14 cellular contexts compared by ENCODE assay signal in the genomic region with DNA sequence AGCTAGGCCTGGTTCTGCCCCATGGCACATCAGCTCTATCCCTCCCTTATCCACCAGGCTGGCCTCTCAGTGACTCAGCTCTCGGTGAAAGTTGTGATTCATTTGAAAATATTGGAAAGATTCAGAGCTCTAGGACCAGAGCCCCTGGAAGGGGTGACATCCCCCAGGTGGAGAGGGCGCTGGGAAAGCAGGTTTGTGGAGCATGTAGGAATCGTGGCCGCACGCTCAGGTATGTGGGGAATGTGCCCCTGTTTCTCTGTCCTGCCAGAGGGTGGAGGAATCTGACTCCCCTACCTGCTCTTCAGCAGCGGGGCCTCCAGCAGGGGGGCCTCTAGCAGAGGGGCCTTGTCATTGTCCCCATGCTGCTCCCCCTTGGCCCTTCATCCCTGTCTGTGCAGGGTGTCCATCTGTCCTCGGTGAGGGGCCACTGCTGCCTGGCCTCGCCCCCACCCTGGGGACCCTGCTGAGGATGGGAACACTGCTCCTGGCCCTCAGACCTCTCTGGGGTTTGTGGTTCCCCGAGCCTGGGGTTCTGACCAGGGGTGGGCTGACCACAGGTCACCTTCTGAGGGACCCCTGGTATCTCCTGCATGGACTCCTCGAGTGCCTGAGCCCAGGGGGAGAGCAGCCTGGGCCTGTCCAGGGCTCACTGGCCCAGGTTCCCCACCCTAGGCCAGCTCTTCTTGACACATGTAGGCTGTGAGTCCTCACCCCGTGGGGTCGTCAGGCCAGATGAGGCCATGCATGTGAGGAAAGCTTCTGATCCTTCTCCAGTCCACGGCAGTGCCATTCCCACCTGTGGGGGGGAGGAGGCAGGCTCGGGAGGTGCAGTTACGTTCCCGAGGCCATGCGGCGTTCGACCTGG. TPM values are rescaled to one million over a fixed set of nuclear protein-coding genes. Genes with fewer than 3 reads are reported as not detected.
DNase-seq lines count a peak whose midpoint lies in the region; ATAC-seq and TF ChIP-seq lines count a peak whose summit lies in the region.
"Had no signal": no experiment of that assay in that cellular context is flagged by ENCODE, and none has a peak within 500 bp of the region (broad histone marks: within the 10 kb centered on the region; RNA-seq: fewer than 3 reads in every experiment).

No MANE protein-coding gene starts in this region.

- TF ChIP-seq CTCF in epithelial cell of proximal tubule (conservative IDR thresholded peaks at IDR 0.05; ENCODE audit: low read depth, low read length), result peak; percentile 6

- H3K4me3 ChIP-seq in MG63 (no peak overlapping the region), epithelial cell of proximal tubule (ENCODE audit: low read depth, low read length) (no peak overlapping the region), neuronal stem cell (ENCODE audit: low read length in 2 of 2) (no peak overlapping the region)
- H3K4me3 ChIP-seq: colonic mucosa had no signal

- ATAC-seq in HG03469 (IDR thresholded peaks at IDR 0.05; ENCODE audit: unreplicated experiment) (no peak), GM21423 (IDR thresholded peaks at IDR 0.05; ENCODE audit: unreplicated experiment) (no peak)

- H3K9me3 ChIP-seq in MG63, result no peaks in the 10 kb centered on the region
- no peaks in the 10 kb centered on the region for H3K9me3 ChIP-seq in neuronal stem cell (replicated peaks in 1 of 2; ENCODE audit: control insufficient read depth in 2 of 2, insufficient read depth in 1 of 2, low read depth in 1 of 2, low read length in 2 of 2)
- H3K9me3 ChIP-seq: colonic mucosa had no signal

- H3K9me3 Mint-ChIP-seq in immature natural killer cell, result peaks cover 0 to 1% (median 0%) of the 10 kb centered on the region in 6 donors
- H3K9me3 Mint-ChIP-seq: activated B cell treated with CpG ODN at 0.5 μM for 24 hours; CD8-positive, alpha-beta memory T cell; stimulated activated naive CD8-positive, alpha-beta T cell treated with anti-CD3 and anti-CD28 coated beads, Interleukin-15, Interleukin-2, amounts not matched to agents 100 ng/mL and 50 ng/mL, for 24 hours had no signal

- H3K4me3 Mint-ChIP-seq in immature natural killer cell, result no peak overlapping the region
- H3K4me3 Mint-ChIP-seq: activated B cell treated with CpG ODN at 0.5 μM for 24 hours; CD8-positive, alpha-beta memory T cell; stimulated activated naive CD8-positive, alpha-beta T cell treated with anti-CD3 and anti-CD28 coated beads, Interleukin-15, Interleukin-2, amounts not matched to agents 100 ng/mL and 50 ng/mL, for 24 hours had no signal

- H3K4ac ChIP-seq in neuronal stem cell (ENCODE audit: low read length), result no peak overlapping the region

- H3K18ac ChIP-seq in neuronal stem cell (ENCODE audit: low read length), result peak overlapping the region; percentile 87

- H3K23ac ChIP-seq in neuronal stem cell (ENCODE audit: low read depth, low read length, poor library complexity), result peak overlapping the region; percentile 56

- no peak overlapping the region for H3K4me2 ChIP-seq in neuronal stem cell (ENCODE audit: insufficient read depth, low read length, poor library complexity, severe bottlenecking)

- no CpG with 5 or more reads among the region's 19 CpGs for WGBS in neuronal stem cell (ENCODE audit: extremely low coverage in 2 of 2, insufficient read length in 2 of 2, insufficient replicate concordance in 1 of 2), 2 donors

- H3K14ac ChIP-seq in neuronal stem cell (ENCODE audit: low read length), result peak overlapping the region; percentile 83

- H3K27me3 Mint-ChIP-seq in immature natural killer cell (ENCODE audit: low read depth in 3 of 3), result peaks cover 0 to 1% (median 0%) of the 10 kb centered on the region in 3 donors
- H3K27me3 Mint-ChIP-seq: activated B cell treated with CpG ODN at 0.5 μM for 24 hours; stimulated activated naive CD8-positive, alpha-beta T cell treated with anti-CD3 and anti-CD28 coated beads, Interleukin-15, Interleukin-2, amounts not matched to agents 100 ng/mL and 50 ng/mL, for 24 hours had no signal

- H3K4me1 ChIP-seq in neuronal stem cell (ENCODE audit: control insufficient read depth in 2 of 2, insufficient read depth in 1 of 2, low read depth in 1 of 2, low read length in 2 of 2), result peaks cover 4 to 11% of the 10 kb centered on the region in 2 donors
- H3K4me1 ChIP-seq: colonic mucosa had no signal

- H3K36me3 ChIP-seq in MG63 (no peaks in the 10 kb centered on the region), neuronal stem cell (replicated peaks in 1 of 2; ENCODE audit: control insufficient read depth in 2 of 2, insufficient read depth in 2 of 2, low read length in 2 of 2) (no peaks in the 10 kb centered on the region)
- H3K36me3 ChIP-seq: colonic mucosa had no signal

- no peak overlapping the region for H3K27ac ChIP-seq in neuronal stem cell (replicated peaks; ENCODE audit: low read length)
- H3K27ac ChIP-seq: colonic mucosa had no signal

- no peaks in the 10 kb centered on the region for H3K79me1 ChIP-seq in neuronal stem cell (ENCODE audit: low read depth, low read length)

- in situ Hi-C loops in KBM-7 (cut with MboI; ENCODE audit: low pct_unique_long_range_greater_than_20kb, low sequenced_read_pairs), result loop anchor here (25.0 kb wide), 2 partner anchors 212 to 287 kb away; no protein-coding TSS in a partner anchor

- H4K8ac ChIP-seq in neuronal stem cell (ENCODE audit: low read depth, low read length), result no peak overlapping the region

- peak overlapping the region; percentile 91 for H2AK5ac ChIP-seq in neuronal stem cell (ENCODE audit: low read depth, low read length)

- H3K4me1 Mint-ChIP-seq in immature natural killer cell, result peaks cover 0 to 2% of the 10 kb centered on the region in 2 donors
- H3K4me1 Mint-ChIP-seq: activated B cell treated with CpG ODN at 0.5 μM for 24 hours; CD8-positive, alpha-beta memory T cell had no signal

- H3K27ac Mint-ChIP-seq in immature natural killer cell, result no peak overlapping the region
- H3K27ac Mint-ChIP-seq: activated B cell treated with CpG ODN at 0.5 μM for 24 hours; CD8-positive, alpha-beta memory T cell; stimulated activated naive CD8-positive, alpha-beta T cell treated with anti-CD3 and anti-CD28 coated beads, Interleukin-15, Interleukin-2, amounts not matched to agents 100 ng/mL and 50 ng/mL, for 24 hours had no signal

- H2BK5ac ChIP-seq in neuronal stem cell (ENCODE audit: low read length), result no peak overlapping the region

- H2BK15ac ChIP-seq in neuronal stem cell (ENCODE audit: low read length), result peak overlapping the region; percentile 51

- H4K91ac ChIP-seq in neuronal stem cell (ENCODE audit: low read depth, low read length, poor library complexity), result no peak overlapping the region

- H3K9ac ChIP-seq in neuronal stem cell (ENCODE audit: low read depth, low read length, poor library complexity), result no peak overlapping the region

- H2BK12ac ChIP-seq in neuronal stem cell (ENCODE audit: low read length), result no peak overlapping the region

- peak; percentile 39 for DNase-seq in Daoy (ENCODE audit: low read depth)
- DNase-seq in MG63, result peak; percentile 13
- DNase-seq in epithelial cell of proximal tubule (ENCODE audit: low read depth), result no peak
- DNase-seq in neuronal stem cell (ENCODE audit: low spot score), result no peak
- no peak for DNase-seq in immature natural killer cell
- DNase-seq in KBM-7, result no peak
- DNase-seq: activated B cell treated with CpG ODN at 0.5 μM for 24 hours; CD8-positive, alpha-beta memory T cell; colonic mucosa; hippocampal formation; NCI-H1694 had no signal

- no peaks in the 10 kb centered on the region for H3K36me3 Mint-ChIP-seq in immature natural killer cell
- H3K36me3 Mint-ChIP-seq: CD8-positive, alpha-beta memory T cell had no signal

- peak overlapping the region; percentile 42 for H2BK120ac ChIP-seq in neuronal stem cell (ENCODE audit: low read depth, low read length)

- H2AFZ ChIP-seq in neuronal stem cell (ENCODE audit: low read length), result no peak overlapping the region

- H3K27me3 ChIP-seq in MG63 (no peaks in the 10 kb centered on the region), neuronal stem cell (ENCODE audit: control insufficient read depth in 3 of 3, insufficient read depth in 3 of 3, low read depth in 1 of 3, low read length in 3 of 3) (peaks cover 0 to 2% (median 0%) of the 10 kb centered on the region in 3 experiments)
- H3K27me3 ChIP-seq: colonic mucosa had no signal

RNA-seq across cellular contexts. Expression of a gene that starts 47.5 kb away (rescaled TPM):
- 2.7 and 4.2 TPM in 2 replicates for total RNA-seq in Daoy (2014; rRNA removed; shearing (Covaris generic))
- total RNA-seq in MG63 (2014; rRNA removed; shearing (Covaris generic); ENCODE audit: low replicate concordance), result 0.91 and 2.5 TPM in 2 replicates
- 4.2 and 38.7 TPM in 2 replicates for total RNA-seq in epithelial cell of proximal tubule
- polyA plus RNA-seq in neuronal stem cell (2013, experiment 1 of 2), result 6.8 TPM
- 7.4 TPM for polyA plus RNA-seq in neuronal stem cell (2013, experiment 2 of 2)
- 1 to 10 TPM; 3.2 to 4.6 (median 3.3) TPM for polyA plus RNA-seq in immature natural killer cell

Comparison
In these comparisons a context has a peak if more than half of its experiments do, and no peak if none do; other contexts are left out.
1. DNase-seq: peak in Daoy (single experiment) and MG63 (single experiment); none in epithelial cell of proximal tubule (single experiment), neuronal stem cell (single experiment), immature natural killer cell (0 of 3) and KBM-7 (single experiment).